9 cellular contexts compared by ENCODE assay signal in the genomic region with DNA sequence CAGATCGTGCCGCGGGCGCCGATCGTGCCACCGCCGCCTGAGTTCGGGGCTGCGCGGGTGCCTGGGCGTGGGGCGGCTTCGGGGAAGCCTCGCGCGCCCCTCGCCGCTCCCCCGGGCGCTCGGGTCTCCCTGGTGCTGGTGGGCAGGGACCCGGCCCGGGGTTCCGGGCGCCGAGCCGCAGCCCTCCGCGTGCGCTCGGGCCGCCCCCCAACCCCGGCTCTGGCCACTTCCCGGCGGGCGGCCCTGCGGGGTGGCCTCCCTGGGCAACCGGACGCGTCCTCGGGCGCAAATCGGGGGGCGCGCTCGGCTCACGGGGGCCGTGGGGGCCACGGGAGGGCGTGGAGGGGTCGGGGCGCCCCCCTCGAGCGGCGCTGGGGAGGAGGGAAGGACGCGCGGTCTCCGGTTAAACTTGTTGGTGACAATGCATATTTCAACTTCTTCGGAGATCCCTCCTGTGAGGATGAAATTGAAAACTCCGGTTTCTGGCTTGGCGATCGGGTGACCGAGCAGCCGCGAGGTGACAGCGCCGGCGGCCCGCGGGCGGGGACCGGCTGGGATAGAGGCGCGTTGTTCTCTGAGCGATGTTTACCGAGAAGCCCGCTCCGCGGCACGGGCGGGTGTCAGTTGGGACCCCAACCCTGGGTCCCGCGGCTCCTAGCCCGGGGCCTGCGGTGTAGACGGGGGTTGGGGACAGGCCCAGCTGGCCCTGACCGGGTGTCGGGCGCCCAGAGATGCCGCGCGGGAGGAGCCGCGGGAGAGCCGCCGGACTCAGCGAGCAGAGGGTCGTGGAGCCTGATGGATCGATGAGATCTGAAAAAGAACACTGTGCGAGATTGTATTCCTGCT. TPM values are rescaled to one million over a fixed set of nuclear protein-coding genes. Genes with fewer than 3 reads are reported as not detected.
DNase-seq lines count a peak whose midpoint lies in the region; ATAC-seq and TF ChIP-seq lines count a peak whose summit lies in the region.
"Had no signal": no experiment of that assay in that cellular context is flagged by ENCODE, and none has a peak within 500 bp of the region (broad histone marks: within the 10 kb centered on the region; RNA-seq: fewer than 3 reads in every experiment).

No MANE protein-coding gene starts in this region.

- H3K4me3 ChIP-seq in Caco-2 (ENCODE audit: low read depth, low read length) (peak overlapping the region; percentile 63), ectodermal cell (ENCODE audit: insufficient read depth, low read depth, low read length) (peak overlapping the region; percentile 86)
- H3K4me3 ChIP-seq: K562 had no signal

- 0 to 1% methylated on average over 102 of the region's 102 CpGs for WGBS in ectodermal cell, 2 experiments

- POLR2A ChIA-PET in Caco-2 (lab: Charles Lee) = interaction anchor here (0.7 kb wide), 1 partner anchor 816 kb away, joined by 3 read pairs; no protein-coding TSS in a partner anchor

- peaks cover 8% of the 10 kb centered on the region for H3K4me1 Mint-ChIP-seq in Caco-2 (ENCODE audit: low read depth, unreplicated experiment)
- peaks cover 55% of the 10 kb centered on the region for H3K4me1 Mint-ChIP-seq in mesothelial cell of epicardium
- H3K4me1 Mint-ChIP-seq in type B pancreatic cell (ENCODE audit: unreplicated experiment) = peaks cover 55% of the 10 kb centered on the region

- peaks cover 11% of the 10 kb centered on the region for H3K36me3 Mint-ChIP-seq in Caco-2 (ENCODE audit: insufficient read depth, unreplicated experiment)
- H3K36me3 Mint-ChIP-seq in mesothelial cell of epicardium = no peaks in the 10 kb centered on the region
- peaks cover 12% of the 10 kb centered on the region for H3K36me3 Mint-ChIP-seq in type B pancreatic cell

- H3K4me3 Mint-ChIP-seq in Caco-2 (ENCODE audit: unreplicated experiment) (peak overlapping the region; percentile 73), mesothelial cell of epicardium (peak overlapping the region; percentile 88), type B pancreatic cell (peak overlapping the region; percentile 91)

- no TSS peak for BruUV-seq in Caco-2 (replicated peaks; lab: Mats Ljungman, UMichigan)

- intact Hi-C loops in Caco-2 (cut with micrococcal nuclease; ENCODE audit: unreplicated experiment) = loop anchor here (2.0 kb wide), 1 partner anchor 48 kb away; no protein-coding TSS in a partner anchor

- DNase-seq in Caco-2 (peak in 1 of 2 experiments; percentile 38), NCI-H69 (lab: John Stamatoyannopoulos, UW) (peak; percentile 57), mesothelial cell of epicardium (ENCODE audit: low spot score in 2 of 2, unreplicated experiment in 2 of 2) (peak in 1 of 2 experiments; percentile 51), type B pancreatic cell (ENCODE audit: extremely low spot score, unreplicated experiment) (no peak), NCI-H1092 (lab: John Stamatoyannopoulos, UW) (no peak)

- no peak for TF ChIP-seq CTCF in Caco-2 (IDR thresholded peaks at IDR 0.05; ENCODE audit: insufficient read depth in 1 of 2, low read depth in 1 of 2, low read length in 1 of 2, severe bottlenecking in 1 of 2, unreplicated experiment in 1 of 2)
- TF ChIP-seq CTCF in mesothelial cell of epicardium (IDR thresholded peaks at IDR 0.05; ENCODE audit: unreplicated experiment) = no peak
- TF ChIP-seq CTCF in type B pancreatic cell (conservative IDR thresholded peaks at IDR 0.05) = no peak

- ATAC-seq in HG03520 (IDR thresholded peaks at IDR 0.05; ENCODE audit: unreplicated experiment) (no peak), GM21423 (IDR thresholded peaks at IDR 0.05; ENCODE audit: unreplicated experiment) (no peak)

- CTCF ChIA-PET in Caco-2 (lab: Charles Lee) = no interaction called here

- H3K9me3 ChIP-seq in Caco-2 (no peaks in the 10 kb centered on the region), ectodermal cell (ENCODE audit: control insufficient read depth, low read length) (no peaks in the 10 kb centered on the region)

- H3K9me3 Mint-ChIP-seq in Caco-2 (ENCODE audit: unreplicated experiment) (no peaks in the 10 kb centered on the region), mesothelial cell of epicardium (no peaks in the 10 kb centered on the region), type B pancreatic cell (no peaks in the 10 kb centered on the region)

- H3K27me3 ChIP-seq in Caco-2 (replicated peaks; ENCODE audit: control insufficient read depth, insufficient read depth, low read length) = no peaks in the 10 kb centered on the region
- peaks cover 20% of the 10 kb centered on the region for H3K27me3 ChIP-seq in ectodermal cell (ENCODE audit: control insufficient read depth, insufficient read depth, low read length, poor library complexity, severe bottlenecking)

- H3K27ac Mint-ChIP-seq in Caco-2 (ENCODE audit: unreplicated experiment) = peak overlapping the region; percentile 45
- H3K27ac Mint-ChIP-seq in mesothelial cell of epicardium = peak overlapping the region; percentile 88
- peak overlapping the region; percentile 69 for H3K27ac Mint-ChIP-seq in type B pancreatic cell

- no peak overlapping the region for H3K27ac ChIP-seq in ectodermal cell (ENCODE audit: insufficient read depth, low read depth, low read length, poor library complexity, severe bottlenecking)

- H3K36me3 ChIP-seq in Caco-2 (ENCODE audit: control insufficient read depth, insufficient read depth, low read length) (no peaks in the 10 kb centered on the region), ectodermal cell (ENCODE audit: control insufficient read depth, insufficient read depth, low read length) (no peaks in the 10 kb centered on the region)

- peaks cover 33% of the 10 kb centered on the region for H3K4me1 ChIP-seq in Caco-2
- peaks cover 37% of the 10 kb centered on the region for H3K4me1 ChIP-seq in ectodermal cell (ENCODE audit: control insufficient read depth, insufficient read depth, low read length)

- no peaks in the 10 kb centered on the region for H3K27me3 Mint-ChIP-seq in Caco-2 (ENCODE audit: insufficient read depth, unreplicated experiment)
- H3K27me3 Mint-ChIP-seq in mesothelial cell of epicardium (ENCODE audit: low read depth) = no peaks in the 10 kb centered on the region
- peaks cover 7% of the 10 kb centered on the region for H3K27me3 Mint-ChIP-seq in type B pancreatic cell

RNA-seq across cellular contexts. Expression of gene SH3BP4, which starts 0.7 kb away (rescaled TPM):
- 29.1 and 29.9 TPM in 2 replicates for total RNA-seq in Caco-2 (2022)
- 41.1 TPM for polyA plus RNA-seq in ectodermal cell (2013, experiment 1 of 4)
- 44.7 TPM for polyA plus RNA-seq in ectodermal cell (2013, experiment 2 of 4)
- 35.6 TPM for polyA plus RNA-seq in ectodermal cell (2013, experiment 3 of 4)
- polyA plus RNA-seq in ectodermal cell (2013, experiment 4 of 4) = 37.5 TPM
- total RNA-seq in mesothelial cell of epicardium = 44.1 to 45.0 TPM (median 44.3 TPM) in 3 replicates
- 42.6 and 49.5 TPM in 2 replicates for total RNA-seq in type B pancreatic cell (ENCODE audit: low replicate concordance)
